Comparison of ENCODE assay signal across 9 cellular contexts in the genomic region with DNA sequence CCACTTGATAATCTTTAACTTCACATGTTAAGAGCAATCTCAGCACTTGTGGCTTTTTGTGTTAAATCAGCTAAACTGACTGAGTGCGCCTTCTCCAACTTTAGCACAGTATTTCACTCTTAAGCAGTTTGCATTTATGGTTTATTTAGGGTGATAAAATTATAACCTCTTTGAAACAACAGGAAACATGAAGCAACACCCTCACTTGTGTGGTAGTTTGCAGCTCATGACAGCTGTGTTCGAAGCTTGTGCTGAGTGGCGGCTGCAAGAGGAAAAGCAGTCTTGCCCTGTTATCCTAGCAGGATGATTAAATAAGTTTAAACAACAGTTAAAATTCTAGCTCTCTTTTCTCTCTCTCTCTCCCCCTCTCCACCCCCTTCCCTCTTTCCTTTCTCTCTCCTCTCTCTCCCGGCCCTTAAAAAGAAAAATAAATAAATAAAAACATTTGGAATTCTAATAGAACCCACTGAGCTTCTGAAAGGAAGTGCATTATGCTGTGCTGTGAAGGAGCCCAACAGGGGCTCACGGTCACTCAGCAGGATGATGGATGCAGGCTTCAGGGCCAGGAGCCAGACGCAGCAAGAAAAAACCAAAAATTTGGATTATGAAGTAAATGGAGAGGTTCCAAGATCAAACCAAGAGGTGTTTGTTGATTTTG. TPM values are rescaled to one million over a fixed set of nuclear protein-coding genes. Genes with fewer than 3 reads are reported as not detected.
DNase-seq lines count a peak whose midpoint lies in the region; TF ChIP-seq lines count a peak whose summit lies in the region.
"Had no signal": no experiment of that assay in that cellular context is flagged by ENCODE, and none has a peak within 500 bp of the region (broad histone marks: within the 10 kb centered on the region; RNA-seq: fewer than 3 reads in every experiment).

No MANE protein-coding gene starts in this region.

- peak overlapping the region; percentile 34 for H3K4me3 Mint-ChIP-seq in dendritic cell treated with granulocyte-macrophage colony-stimulating factor and Interleukin-4, amounts not matched to agents 40 ng/mL and 50 ng/mL, for 4 days
- peak overlapping the region; percentile 12 for H3K4me3 Mint-ChIP-seq in osteocyte (ENCODE audit: unreplicated experiment)

- H3K4me1 ChIP-seq in HUES48 (ENCODE audit: control insufficient read depth, insufficient read depth, low read length) (peaks cover 27% of the 10 kb centered on the region), OCI-LY3 (ENCODE audit: low read length) (peaks cover 85% of the 10 kb centered on the region), osteoblast (ENCODE audit: insufficient read depth, low read length) (peaks cover 21% of the 10 kb centered on the region)

- H3K27me3 ChIP-seq in HUES48 (ENCODE audit: control insufficient read depth, insufficient read depth, low read length) (no peaks in the 10 kb centered on the region), OCI-LY3 (ENCODE audit: low read depth, low read length) (no peaks in the 10 kb centered on the region), osteoblast (ENCODE audit: insufficient read depth, low read length) (no peaks in the 10 kb centered on the region)

- peaks cover 63% of the 10 kb centered on the region for H3K36me3 Mint-ChIP-seq in dendritic cell treated with granulocyte-macrophage colony-stimulating factor and Interleukin-4, amounts not matched to agents 40 ng/mL and 50 ng/mL, for 4 days (ENCODE audit: low read depth)
- peaks cover 8% of the 10 kb centered on the region for H3K36me3 Mint-ChIP-seq in osteocyte (ENCODE audit: unreplicated experiment)

- H4K20me1 ChIP-seq in OCI-LY3 (ENCODE audit: insufficient read depth, low read length) (no peaks in the 10 kb centered on the region), osteoblast (ENCODE audit: insufficient read depth, low read length) (no peaks in the 10 kb centered on the region)

- intact Hi-C loops in dendritic cell treated with granulocyte-macrophage colony-stimulating factor and Interleukin-4, amounts not matched to agents 40 ng/mL and 50 ng/mL, for 4 days (cut with micrococcal nuclease), result no loop called here

- peak overlapping the region; percentile 84 for H3K27ac Mint-ChIP-seq in dendritic cell treated with granulocyte-macrophage colony-stimulating factor and Interleukin-4, amounts not matched to agents 40 ng/mL and 50 ng/mL, for 4 days
- H3K27ac Mint-ChIP-seq in osteocyte (ENCODE audit: unreplicated experiment), result peak overlapping the region; percentile 90

- H3K4me3 ChIP-seq in HUES48 (ENCODE audit: low read depth, low read length) (no peak overlapping the region), OCI-LY3 (ENCODE audit: low read length) (peak overlapping the region; percentile 56; the same call in 1 of the 2 replicates), osteoblast (ENCODE audit: insufficient read depth, low read length) (no peak overlapping the region)

- no peaks in the 10 kb centered on the region for H3K9me3 Mint-ChIP-seq in dendritic cell treated with granulocyte-macrophage colony-stimulating factor and Interleukin-4, amounts not matched to agents 40 ng/mL and 50 ng/mL, for 4 days
- H3K9me3 Mint-ChIP-seq in osteocyte (ENCODE audit: unreplicated experiment), result no peaks in the 10 kb centered on the region

- DNase-seq in osteocyte (ENCODE audit: extremely low spot score, unreplicated experiment), result no peak
- no peak for DNase-seq in NCI-H69 (lab: John Stamatoyannopoulos, UW)
- DNase-seq in DMS 273 (lab: John Stamatoyannopoulos, UW; ENCODE audit: unreplicated experiment), result no peak
- DNase-seq in osteoblast (ENCODE audit: insufficient read length, low spot score, missing footprints), result no peak
- no peak for DNase-seq in GM19238 (ENCODE audit: insufficient read length, low spot score)
- DNase-seq: NCI-H1417 treated with DMSO at 0.1 percent for 48 hours had no signal

- no peaks in the 10 kb centered on the region for H3K9me3 ChIP-seq in HUES48 (ENCODE audit: control insufficient read depth, insufficient read depth, low read length)
- H3K9me3 ChIP-seq in OCI-LY3 (ENCODE audit: insufficient read depth, low read length), result no peaks in the 10 kb centered on the region
- H3K9me3 ChIP-seq in osteoblast (ENCODE audit: low read depth, low read length), result no peaks in the 10 kb centered on the region

- H3K79me2 ChIP-seq in OCI-LY3 (ENCODE audit: low read length) (peaks cover 50% of the 10 kb centered on the region), osteoblast (ENCODE audit: insufficient read depth, low read length) (peaks cover 30% of the 10 kb centered on the region)

- H3K4me1 Mint-ChIP-seq in dendritic cell treated with granulocyte-macrophage colony-stimulating factor and Interleukin-4, amounts not matched to agents 40 ng/mL and 50 ng/mL, for 4 days (ENCODE audit: low read depth), result peaks cover 77% of the 10 kb centered on the region
- H3K4me1 Mint-ChIP-seq in osteocyte (ENCODE audit: unreplicated experiment), result peaks cover 47% of the 10 kb centered on the region

- peak overlapping the region; percentile 58 for H3K4me2 ChIP-seq in OCI-LY3 (ENCODE audit: low read length)
- no peak overlapping the region for H3K4me2 ChIP-seq in osteoblast (ENCODE audit: insufficient read depth, low read length)

- TF ChIP-seq CTCF in OCI-LY3 (IDR thresholded peaks at IDR 0.05; ENCODE audit: low read depth, low read length) (no peak), osteocyte (IDR thresholded peaks at IDR 0.05) (no peak), osteoblast (IDR thresholded peaks at IDR 0.05; ENCODE audit: extremely low read depth, low read depth, low read length) (no peak)

- peak overlapping the region; percentile 68 for H3K27ac ChIP-seq in HUES48 (ENCODE audit: low read depth, low read length)
- H3K27ac ChIP-seq in OCI-LY3 (ENCODE audit: low read length), result peak overlapping the region; percentile 89
- H3K27ac ChIP-seq in osteoblast (ENCODE audit: low read depth, low read length), result no peak overlapping the region

- H3K36me3 ChIP-seq in HUES48 (ENCODE audit: control insufficient read depth, insufficient read depth, low read length) (peaks cover 21% of the 10 kb centered on the region), OCI-LY3 (replicated peaks; ENCODE audit: low read depth, low read length) (peaks cover 9% of the 10 kb centered on the region), osteoblast (ENCODE audit: insufficient read depth, low read length) (peaks cover 6% of the 10 kb centered on the region)

- no peak overlapping the region for H2AFZ ChIP-seq in OCI-LY3 (ENCODE audit: low read depth, low read length)
- no peak overlapping the region for H2AFZ ChIP-seq in osteoblast (ENCODE audit: low read length)

- H3K9ac ChIP-seq in HUES48 (ENCODE audit: low read depth, low read length) (no peak overlapping the region), OCI-LY3 (ENCODE audit: low read length) (peak overlapping the region; percentile 65; the same call in 1 of the 2 replicates)

- no peaks in the 10 kb centered on the region for H3K27me3 Mint-ChIP-seq in dendritic cell treated with granulocyte-macrophage colony-stimulating factor and Interleukin-4, amounts not matched to agents 40 ng/mL and 50 ng/mL, for 4 days
- H3K27me3 Mint-ChIP-seq in osteocyte (ENCODE audit: unreplicated experiment), result no peaks in the 10 kb centered on the region

RNA-seq across cellular contexts. Expression of gene OGDH, which starts 25.2 kb away (rescaled TPM):
- total RNA-seq in osteocyte (68.0 and 69.3 TPM in 2 replicates), osteoblast (59.2 and 64.4 TPM in 2 replicates)

RNA-seq across cellular contexts. Expression of gene TMED4, which starts 49.6 kb away (rescaled TPM):
- total RNA-seq in osteocyte (88.6 and 89.6 TPM in 2 replicates), osteoblast (84.3 and 90.1 TPM in 2 replicates)

RNA-seq across cellular contexts. Expression of gene DDX56, which starts 57.9 kb away (rescaled TPM):
- total RNA-seq in osteocyte (67.0 and 69.0 TPM in 2 replicates), osteoblast (34.7 and 38.9 TPM in 2 replicates)
